ENCODE assay signal across 8 cellular contexts in the genomic region with DNA sequence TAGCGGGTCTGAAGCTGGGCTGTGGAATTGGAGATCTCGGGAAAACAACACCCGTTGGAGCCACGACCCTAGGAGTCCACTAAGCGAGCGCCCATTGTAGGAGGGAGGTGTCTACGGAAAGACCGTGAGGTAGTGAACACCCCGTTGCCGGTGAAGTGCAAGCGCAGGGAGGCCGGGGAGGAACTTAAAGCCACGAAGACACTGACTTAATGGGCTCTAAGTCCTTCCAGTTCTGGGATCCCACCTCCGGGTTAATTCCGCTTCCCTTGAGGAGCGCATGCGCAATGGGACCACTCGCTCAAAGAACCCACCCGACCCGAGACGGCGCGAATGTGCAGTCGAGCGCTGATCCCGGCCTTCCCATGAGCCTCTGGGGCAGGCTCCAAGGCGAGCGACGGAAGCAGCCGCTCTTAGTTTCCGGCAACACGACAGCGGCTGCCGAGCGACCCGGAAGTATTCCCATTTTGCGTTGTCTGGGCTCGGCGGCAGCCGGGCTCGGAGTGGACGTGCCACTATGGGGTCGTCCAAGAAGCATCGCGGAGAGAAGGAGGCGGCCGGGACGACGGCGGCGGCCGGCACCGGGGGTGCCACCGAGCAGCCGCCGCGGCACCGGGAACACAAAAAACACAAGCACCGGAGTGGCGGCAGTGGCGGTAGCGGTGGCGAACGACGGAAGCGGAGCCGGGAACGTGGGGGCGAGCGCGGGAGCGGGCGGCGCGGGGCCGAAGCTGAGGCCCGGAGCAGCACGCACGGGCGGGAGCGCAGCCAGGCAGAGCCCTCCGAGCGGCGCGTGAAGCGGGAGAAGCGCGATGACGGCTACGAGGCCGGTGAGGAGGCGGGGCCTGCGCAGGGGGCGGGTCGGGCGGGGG. TPM values are rescaled to one million over a fixed set of nuclear protein-coding genes. Genes with fewer than 3 reads are reported as not detected.
DNase-seq lines count a peak whose midpoint lies in the region; ATAC-seq, FAIRE-seq and TF ChIP-seq lines count a peak whose summit lies in the region.

A gene with protein sequence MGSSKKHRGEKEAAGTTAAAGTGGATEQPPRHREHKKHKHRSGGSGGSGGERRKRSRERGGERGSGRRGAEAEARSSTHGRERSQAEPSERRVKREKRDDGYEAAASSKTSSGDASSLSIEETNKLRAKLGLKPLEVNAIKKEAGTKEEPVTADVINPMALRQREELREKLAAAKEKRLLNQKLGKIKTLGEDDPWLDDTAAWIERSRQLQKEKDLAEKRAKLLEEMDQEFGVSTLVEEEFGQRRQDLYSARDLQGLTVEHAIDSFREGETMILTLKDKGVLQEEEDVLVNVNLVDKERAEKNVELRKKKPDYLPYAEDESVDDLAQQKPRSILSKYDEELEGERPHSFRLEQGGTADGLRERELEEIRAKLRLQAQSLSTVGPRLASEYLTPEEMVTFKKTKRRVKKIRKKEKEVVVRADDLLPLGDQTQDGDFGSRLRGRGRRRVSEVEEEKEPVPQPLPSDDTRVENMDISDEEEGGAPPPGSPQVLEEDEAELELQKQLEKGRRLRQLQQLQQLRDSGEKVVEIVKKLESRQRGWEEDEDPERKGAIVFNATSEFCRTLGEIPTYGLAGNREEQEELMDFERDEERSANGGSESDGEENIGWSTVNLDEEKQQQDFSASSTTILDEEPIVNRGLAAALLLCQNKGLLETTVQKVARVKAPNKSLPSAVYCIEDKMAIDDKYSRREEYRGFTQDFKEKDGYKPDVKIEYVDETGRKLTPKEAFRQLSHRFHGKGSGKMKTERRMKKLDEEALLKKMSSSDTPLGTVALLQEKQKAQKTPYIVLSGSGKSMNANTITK (plus strand): TSS at position 468 of the 869 bp plus-strand sequence. CDS start 47 bp downstream, at position 515.

- H3K36me3 ChIP-seq in astrocyte (ENCODE audit: insufficient read depth, low read length) = peaks cover 12% of the 10 kb centered on the region

- peaks cover 43% of the 10 kb centered on the region for H3K79me2 ChIP-seq in astrocyte (ENCODE audit: insufficient read depth, low read length)

- TF ChIP-seq CTCF in astrocyte (IDR thresholded peaks at IDR 0.05; ENCODE audit: insufficient read depth, low read depth, low read length) = no peak

- H3K4me3 Mint-ChIP-seq in astrocyte (ENCODE audit: unreplicated experiment) = peak within 1 kb of the TSS; percentile 97

- peak within 1 kb of the TSS; percentile 97 for H3K27ac Mint-ChIP-seq in astrocyte (ENCODE audit: unreplicated experiment)

- peaks cover 13% of the 10 kb centered on the region for H3K4me1 ChIP-seq in astrocyte (ENCODE audit: insufficient read depth, low read length)
- H3K4me1 ChIP-seq in right cardiac atrium (ENCODE audit: control insufficient read depth, insufficient read depth, low read length) = peaks cover 6% of the 10 kb centered on the region

- H3K4me3 ChIP-seq in astrocyte (ENCODE audit: insufficient read depth, low read depth, low read length) (peak within 1 kb of the TSS; percentile 77), right cardiac atrium (ENCODE audit: low read length) (peak within 1 kb of the TSS; percentile 89)

- H3K27me3 Mint-ChIP-seq in astrocyte (ENCODE audit: low read depth, unreplicated experiment) = no peaks in the 10 kb centered on the region

- H3K9me3 ChIP-seq in astrocyte (ENCODE audit: insufficient read depth, low read depth, low read length) (no peaks in the 10 kb centered on the region), right cardiac atrium (ENCODE audit: control insufficient read depth, low read length) (no peaks in the 10 kb centered on the region)

- DNase-seq in NCI-H2081 (lab: John Stamatoyannopoulos, UW) (peak; percentile 97), T-helper 9 cell (peak; percentile 91), astrocyte (ENCODE audit: low read depth) (peak; percentile 94), right cardiac atrium (peak; percentile 99), pulmonary artery endothelial cell (ENCODE audit: low read depth, low spot score) (peak; percentile 94), urothelium cell line (ENCODE audit: low spot score) (peak; percentile 99)

- peak; percentile 91 for TF ChIP-seq POLR2A in GM18505 (IDR thresholded peaks at IDR 0.05; ENCODE audit: borderline replicate concordance, extremely low read depth, insufficient read depth, insufficient read length)

- no peaks in the 10 kb centered on the region for H3K9me3 Mint-ChIP-seq in astrocyte (ENCODE audit: unreplicated experiment)

- peak within 1 kb of the TSS; percentile 98 for H3K9ac ChIP-seq in astrocyte (ENCODE audit: low read length)

- under 1% methylated on average over 96 of the region's 96 CpGs for WGBS in right cardiac atrium

- ATAC-seq in GM18505 (IDR thresholded peaks at IDR 0.05; ENCODE audit: unreplicated experiment) = peak; percentile 77
- peak; percentile 75 for ATAC-seq in HG02981 (IDR thresholded peaks at IDR 0.05; ENCODE audit: unreplicated experiment)
- peak; percentile 98 for ATAC-seq in right cardiac atrium

- intact Hi-C loops in right cardiac atrium (cut with DNase I) = loop anchor here in 2 of 4 donors (5.0 to 10.0 kb wide), 2 partner anchors 74 to 77 kb away; a partner anchor contains a TSS

- peak within 1 kb of the TSS; percentile 100 for H3K4me2 ChIP-seq in astrocyte (ENCODE audit: low read length)

- H3K27ac ChIP-seq in astrocyte (ENCODE audit: low read depth, low read length) (peak within 1 kb of the TSS; percentile 90), right cardiac atrium (ENCODE audit: low read length) (peak within 1 kb of the TSS; percentile 94)

- H3K27me3 ChIP-seq in astrocyte (ENCODE audit: insufficient read depth, low read length) (no peaks in the 10 kb centered on the region), right cardiac atrium (ENCODE audit: control insufficient read depth, insufficient read depth) (no peaks in the 10 kb centered on the region)

- H3K36me3 Mint-ChIP-seq in astrocyte (ENCODE audit: low read depth, unreplicated experiment) = peaks cover 5% of the 10 kb centered on the region

- peaks cover 30% of the 10 kb centered on the region for H4K20me1 ChIP-seq in astrocyte (ENCODE audit: insufficient read depth, low read length)

- FAIRE-seq in astrocyte (lab: Jason Lieb, UNC) = no peak
- FAIRE-seq in urothelium cell line (lab: Jason Lieb, UNC) = no peak

- H2AFZ ChIP-seq in astrocyte (ENCODE audit: low read depth, low read length) = peak within 1 kb of the TSS; percentile 83

- peaks cover 11% of the 10 kb centered on the region for H3K4me1 Mint-ChIP-seq in astrocyte (ENCODE audit: low read depth, unreplicated experiment)

RNA-seq across cellular contexts. Expression of the gene that starts here (rescaled TPM):
- 36.3 and 36.5 TPM in 2 replicates for total RNA-seq in astrocyte
- 10 to 100 TPM; 34.3 to 41.7 (median 36.9) TPM for total RNA-seq in right cardiac atrium
- polyA plus RNA-seq in right cardiac atrium = 41.3 TPM
- 52.8 and 60.4 TPM in 2 replicates for total RNA-seq in pulmonary artery endothelial cell

Comparison
In these comparisons a context has a peak if more than half of its experiments do, and no peak if none do; other contexts are left out.
1. Peak in every context shown above with its lines: DNase-seq, ATAC-seq, H3K4me3 ChIP-seq and H3K27ac ChIP-seq.